11 cellular contexts compared by ENCODE assay signal in genomic region chr13:73984949-73985691, GRCh38.
DNase-seq lines count a peak whose midpoint lies in the region; ATAC-seq, FAIRE-seq and TF ChIP-seq lines count a peak whose summit lies in the region.
"Had no signal": no experiment of that assay in that cellular context is flagged by ENCODE, and none has a peak within 500 bp of the region (broad histone marks: within the 10 kb centered on the region; RNA-seq: fewer than 3 reads in every experiment).

No MANE protein-coding gene starts in this region.

- no peaks in the 10 kb centered on the region for H3K36me3 ChIP-seq in Caco-2 (ENCODE audit: control insufficient read depth, insufficient read depth, low read length)
- H3K36me3 ChIP-seq: thyroid gland had no signal

- H3K4me3 Mint-ChIP-seq in Caco-2 (ENCODE audit: unreplicated experiment), result no peak overlapping the region

- DNase-seq in CD1c-positive myeloid dendritic cell (ENCODE audit: extremely low spot score), result peak; percentile 16
- DNase-seq in T-helper 9 cell, result peak; percentile 45
- DNase-seq in activated naive CD4-positive, alpha-beta T cell (lab: John Stamatoyannopoulos, UW), result peak; percentile 24 to 72 (median 44)
- DNase-seq in stimulated activated CD4-positive, alpha-beta T cell treated with anti-CD3 and anti-CD28 coated beads, Interleukin-12 subunit alpha, Interleukin-12 subunit beta, amount 100 ng/mL, for 24 hours (ENCODE audit: low read depth in 2 of 2), result peak; percentile 57 to 66
- DNase-seq in D721Med (ENCODE audit: insufficient read length, low spot score), result no peak
- DNase-seq in Caco-2, result no peak
- DNase-seq: mammary epithelial cell, thyroid gland had no signal

- no peak for ATAC-seq in GM21529 (IDR thresholded peaks at IDR 0.05; ENCODE audit: unreplicated experiment)
- no peak for ATAC-seq in HG02610 (IDR thresholded peaks at IDR 0.05; ENCODE audit: unreplicated experiment)

- peaks cover 5% of the 10 kb centered on the region for H3K36me3 Mint-ChIP-seq in Caco-2 (ENCODE audit: insufficient read depth, unreplicated experiment)

- TF ChIP-seq CTCF in D721Med (IDR thresholded peaks at IDR 0.05; ENCODE audit: insufficient read depth, missing control alignments) (no peak), Caco-2 (IDR thresholded peaks at IDR 0.05; ENCODE audit: insufficient read depth in 1 of 2, low read depth in 1 of 2, low read length in 1 of 2, severe bottlenecking in 1 of 2, unreplicated experiment in 1 of 2) (no peak)

- no peaks in the 10 kb centered on the region for H3K9me3 ChIP-seq in Caco-2
- H3K9me3 ChIP-seq: thyroid gland had no signal

- FAIRE-seq in D721Med (lab: Jason Lieb, UNC), result no peak

- H3K27me3 Mint-ChIP-seq in Caco-2 (ENCODE audit: insufficient read depth, unreplicated experiment), result no peaks in the 10 kb centered on the region

- no peak overlapping the region for H3K4me3 ChIP-seq in Caco-2 (ENCODE audit: low read depth, low read length)
- H3K4me3 ChIP-seq: BLaER1 treated with 17β-estradiol and CSF1 and Interleukin-3, amounts not matched to agents 10 nM and 100 nM; thyroid gland had no signal

- H3K27ac Mint-ChIP-seq in Caco-2 (ENCODE audit: unreplicated experiment), result no peak overlapping the region

- intact Hi-C loops in Caco-2 (cut with micrococcal nuclease; ENCODE audit: unreplicated experiment), result no loop called here

- no peaks in the 10 kb centered on the region; the same call in 1 of the 2 replicates for H3K4me1 ChIP-seq in Caco-2
- H3K4me1 ChIP-seq: thyroid gland had no signal

- H3K9me3 Mint-ChIP-seq in Caco-2 (ENCODE audit: unreplicated experiment), result no peaks in the 10 kb centered on the region

- POLR2A ChIA-PET in Caco-2 (lab: Charles Lee), result no interaction called here

- no TSS peak for BruUV-seq in Caco-2 (replicated peaks; lab: Mats Ljungman, UMichigan)

- CTCF ChIA-PET in Caco-2 (lab: Charles Lee), result no interaction called here

- H3K4me1 Mint-ChIP-seq in Caco-2 (ENCODE audit: low read depth, unreplicated experiment), result peaks cover 12% of the 10 kb centered on the region

- no peaks in the 10 kb centered on the region for H3K27me3 ChIP-seq in Caco-2 (replicated peaks; ENCODE audit: control insufficient read depth, insufficient read depth, low read length)
- H3K27me3 ChIP-seq: BLaER1 treated with 17β-estradiol and CSF1 and Interleukin-3, amounts not matched to agents 10 nM and 100 nM; thyroid gland had no signal

Comparison
In these comparisons a context has a peak if more than half of its experiments do, and no peak if none do; other contexts are left out.
1. DNase-seq: peak in CD1c-positive myeloid dendritic cell (single experiment), T-helper 9 cell (single experiment), activated naive CD4-positive, alpha-beta T cell (4 of 4) and stimulated activated CD4-positive, alpha-beta T cell treated with anti-CD3 and anti-CD28 coated beads, Interleukin-12 subunit alpha, Interleukin-12 subunit beta, amount 100 ng/mL, for 24 hours (2 of 2); none in D721Med (single experiment) and Caco-2 (0 of 2).